In genomic region chr3:24832878-24833277, GRCh38 we compare ENCODE assay signal across 18 cellular contexts.
DNase-seq lines count a peak whose midpoint lies in the region; ATAC-seq and TF ChIP-seq lines count a peak whose summit lies in the region.
"Had no signal": no experiment of that assay in that cellular context is flagged by ENCODE, and none has a peak within 500 bp of the region (broad histone marks: within the 10 kb centered on the region; RNA-seq: fewer than 3 reads in every experiment).

No MANE protein-coding gene starts in this region.

- H3K4me1 Mint-ChIP-seq in stimulated activated memory B cell treated with anti-CD40 and anti-IgM and Interleukin-4, amounts not matched to agents 10 μg/mL and 1 μg/mL and 100 μg/mL, for 72 hours, result no peaks in the 10 kb centered on the region
- H3K4me1 Mint-ChIP-seq in activated CD8-positive, alpha-beta T cell treated with anti-CD3 and anti-CD28 coated beads for 36 hours (ENCODE audit: low read depth), result no peaks in the 10 kb centered on the region

- POLR2A ChIA-PET in activated CD8-positive, alpha-beta T cell treated with anti-CD3 and anti-CD28 coated beads for 36 hours (lab: Charles Lee), result no interaction called here
- POLR2A ChIA-PET in A673 (lab: Charles Lee; ENCODE audit: low non-redundant PET), result no interaction called here

- DNase-seq in NCI-H460 (ENCODE audit: extremely low read depth, low read depth) (peak; percentile 59), WERI-Rb-1 (peak; percentile 43), A673 (ENCODE audit: low spot score) (no peak)
- DNase-seq in activated CD8-positive, alpha-beta T cell treated with anti-CD3 and anti-CD28 coated beads for 36 hours, result no peak
- DNase-seq: DMS79, HCEC 1CT, Kasumi-1, NCI-H1105 treated with DMSO at 0.1 percent for 48 hours, NCI-H1694, NCI-H2081 treated with DMSO at 0.1 percent for 48 hours, NCI-H510A, NCI-H774, RPMI8226, SIG-M5 had no signal

- H3K27me3 ChIP-seq in WERI-Rb-1 (ENCODE audit: insufficient read depth, low read depth, severe bottlenecking), result no peaks in the 10 kb centered on the region
- H3K27me3 ChIP-seq in A673 (replicated peaks; ENCODE audit: insufficient read depth, low read depth, low read length, poor library complexity), result peaks cover 47% of the 10 kb centered on the region

- H3K4me1 ChIP-seq in A673 (ENCODE audit: insufficient read depth, low read length, poor library complexity, severe bottlenecking), result peaks cover 11% of the 10 kb centered on the region

- peak; percentile 42 for ATAC-seq in esophagus mucosa
- ATAC-seq in stimulated activated memory B cell treated with anti-CD40 and anti-IgM and Interleukin-4, amounts not matched to agents 10 μg/mL and 1 μg/mL and 100 μg/mL, for 72 hours, result peak; percentile 43
- ATAC-seq in activated CD8-positive, alpha-beta T cell treated with anti-CD3 and anti-CD28 coated beads for 36 hours, result no peak
- no peak for ATAC-seq in GM21526 (IDR thresholded peaks at IDR 0.05; ENCODE audit: low FRiP score, unreplicated experiment)

- CTCF ChIA-PET in activated CD8-positive, alpha-beta T cell treated with anti-CD3 and anti-CD28 coated beads for 36 hours (lab: Charles Lee), result no interaction called here
- CTCF ChIA-PET in A673 (lab: Charles Lee), result no interaction called here

- H3K4me3 ChIP-seq in WERI-Rb-1 (ENCODE audit: low read depth, low read length) (no peak overlapping the region), A673 (ENCODE audit: low read depth, low read length, poor library complexity, severe bottlenecking) (no peak overlapping the region)

- no peak overlapping the region for H3K4me3 Mint-ChIP-seq in stimulated activated memory B cell treated with anti-CD40 and anti-IgM and Interleukin-4, amounts not matched to agents 10 μg/mL and 1 μg/mL and 100 μg/mL, for 72 hours
- H3K4me3 Mint-ChIP-seq in activated CD8-positive, alpha-beta T cell treated with anti-CD3 and anti-CD28 coated beads for 36 hours, result no peak overlapping the region
- H3K4me3 Mint-ChIP-seq: CD14-positive monocyte had no signal

- H3K9me3 ChIP-seq in WERI-Rb-1 (ENCODE audit: severe bottlenecking), result no peaks in the 10 kb centered on the region
- no peaks in the 10 kb centered on the region for H3K9me3 ChIP-seq in A673 (ENCODE audit: low read depth, low read length, poor library complexity, severe bottlenecking)

- no peaks in the 10 kb centered on the region for H3K36me3 Mint-ChIP-seq in stimulated activated memory B cell treated with anti-CD40 and anti-IgM and Interleukin-4, amounts not matched to agents 10 μg/mL and 1 μg/mL and 100 μg/mL, for 72 hours
- H3K36me3 Mint-ChIP-seq in activated CD8-positive, alpha-beta T cell treated with anti-CD3 and anti-CD28 coated beads for 36 hours (ENCODE audit: low read depth), result no peaks in the 10 kb centered on the region
- H3K36me3 Mint-ChIP-seq: CD14-positive monocyte had no signal

- BruUV-seq in A673 (replicated peaks; lab: Mats Ljungman, UMichigan), result no TSS peak

- intact Hi-C loops in activated CD8-positive, alpha-beta T cell treated with anti-CD3 and anti-CD28 coated beads for 36 hours (cut with micrococcal nuclease), result no loop called here
- intact Hi-C loops in A673 (cut with micrococcal nuclease; ENCODE audit: unreplicated experiment), result no loop called here

- H3K27ac ChIP-seq in WERI-Rb-1 (peak overlapping the region; percentile 32; the same call in 1 of the 2 replicates), A673 (ENCODE audit: low read depth, low read length, poor library complexity, severe bottlenecking) (no peak overlapping the region)

- no peak overlapping the region for H3K27ac Mint-ChIP-seq in stimulated activated memory B cell treated with anti-CD40 and anti-IgM and Interleukin-4, amounts not matched to agents 10 μg/mL and 1 μg/mL and 100 μg/mL, for 72 hours
- H3K27ac Mint-ChIP-seq in activated CD8-positive, alpha-beta T cell treated with anti-CD3 and anti-CD28 coated beads for 36 hours, result no peak overlapping the region
- H3K27ac Mint-ChIP-seq: CD14-positive monocyte had no signal

- TF ChIP-seq CTCF in WERI-Rb-1 (IDR thresholded peaks at IDR 0.05; ENCODE audit: low read depth, low read length), result no peak
- TF ChIP-seq CTCF in activated CD8-positive, alpha-beta T cell treated with anti-CD3 and anti-CD28 coated beads for 36 hours (IDR thresholded peaks at IDR 0.05), result no peak
- TF ChIP-seq CTCF in A673 (conservative IDR thresholded peaks at IDR 0.05; ENCODE audit: low read depth, low read length), result no peak

- peaks cover 3% of the 10 kb centered on the region for H3K9me3 Mint-ChIP-seq in stimulated activated memory B cell treated with anti-CD40 and anti-IgM and Interleukin-4, amounts not matched to agents 10 μg/mL and 1 μg/mL and 100 μg/mL, for 72 hours
- no peaks in the 10 kb centered on the region for H3K9me3 Mint-ChIP-seq in activated CD8-positive, alpha-beta T cell treated with anti-CD3 and anti-CD28 coated beads for 36 hours

- H3K36me3 ChIP-seq in WERI-Rb-1, result no peaks in the 10 kb centered on the region
- no peaks in the 10 kb centered on the region for H3K36me3 ChIP-seq in A673 (ENCODE audit: insufficient read depth, low read length, poor library complexity, severe bottlenecking)

- peaks cover 30% of the 10 kb centered on the region for H3K27me3 Mint-ChIP-seq in stimulated activated memory B cell treated with anti-CD40 and anti-IgM and Interleukin-4, amounts not matched to agents 10 μg/mL and 1 μg/mL and 100 μg/mL, for 72 hours
- H3K27me3 Mint-ChIP-seq in activated CD8-positive, alpha-beta T cell treated with anti-CD3 and anti-CD28 coated beads for 36 hours, result peaks cover 24% of the 10 kb centered on the region

Comparison
In these comparisons a context has a peak if more than half of its experiments do, and no peak if none do; other contexts are left out.
1. DNase-seq: peak in NCI-H460 (single experiment) and WERI-Rb-1 (single experiment); none in activated CD8-positive, alpha-beta T cell treated with anti-CD3 and anti-CD28 coated beads for 36 hours (single experiment) and A673 (single experiment).
2. ATAC-seq: peak in esophagus mucosa (single experiment) and stimulated activated memory B cell treated with anti-CD40 and anti-IgM and Interleukin-4, amounts not matched to agents 10 μg/mL and 1 μg/mL and 100 μg/mL, for 72 hours (single experiment); none in activated CD8-positive, alpha-beta T cell treated with anti-CD3 and anti-CD28 coated beads for 36 hours (single experiment) and GM21526 (single experiment).